1 cellular context compared by ENCODE assay signal in the genomic region with DNA sequence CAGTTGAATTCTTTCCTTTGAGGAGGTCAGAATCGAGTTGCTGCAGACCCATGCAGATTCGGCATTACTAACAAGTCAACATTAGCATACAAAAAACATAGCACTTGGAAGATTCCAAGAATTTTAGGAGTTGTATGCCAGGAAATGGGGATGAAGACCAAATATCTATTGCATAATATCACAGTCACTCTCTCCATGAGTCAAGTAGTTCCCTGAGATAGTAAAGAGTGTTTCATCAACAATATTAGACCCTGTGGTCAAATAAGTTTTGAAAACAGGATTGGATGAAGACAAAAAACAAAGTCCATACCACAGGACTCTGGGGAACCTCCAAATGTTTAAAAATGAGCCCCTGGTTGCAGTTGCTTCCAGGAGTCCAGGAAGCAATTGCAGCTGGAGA.
TF ChIP-seq lines count a peak whose summit lies in the region.

No MANE protein-coding gene starts in this region.

TF ChIP-seq in SK-N-SH treated with all-trans-retinoic acid at 6 μM for 48 hours, 23 proteins besides CTCF, POLR2A, EP300 and RAD21 (continued from another document):
- TF ChIP-seq, protein P1, sequence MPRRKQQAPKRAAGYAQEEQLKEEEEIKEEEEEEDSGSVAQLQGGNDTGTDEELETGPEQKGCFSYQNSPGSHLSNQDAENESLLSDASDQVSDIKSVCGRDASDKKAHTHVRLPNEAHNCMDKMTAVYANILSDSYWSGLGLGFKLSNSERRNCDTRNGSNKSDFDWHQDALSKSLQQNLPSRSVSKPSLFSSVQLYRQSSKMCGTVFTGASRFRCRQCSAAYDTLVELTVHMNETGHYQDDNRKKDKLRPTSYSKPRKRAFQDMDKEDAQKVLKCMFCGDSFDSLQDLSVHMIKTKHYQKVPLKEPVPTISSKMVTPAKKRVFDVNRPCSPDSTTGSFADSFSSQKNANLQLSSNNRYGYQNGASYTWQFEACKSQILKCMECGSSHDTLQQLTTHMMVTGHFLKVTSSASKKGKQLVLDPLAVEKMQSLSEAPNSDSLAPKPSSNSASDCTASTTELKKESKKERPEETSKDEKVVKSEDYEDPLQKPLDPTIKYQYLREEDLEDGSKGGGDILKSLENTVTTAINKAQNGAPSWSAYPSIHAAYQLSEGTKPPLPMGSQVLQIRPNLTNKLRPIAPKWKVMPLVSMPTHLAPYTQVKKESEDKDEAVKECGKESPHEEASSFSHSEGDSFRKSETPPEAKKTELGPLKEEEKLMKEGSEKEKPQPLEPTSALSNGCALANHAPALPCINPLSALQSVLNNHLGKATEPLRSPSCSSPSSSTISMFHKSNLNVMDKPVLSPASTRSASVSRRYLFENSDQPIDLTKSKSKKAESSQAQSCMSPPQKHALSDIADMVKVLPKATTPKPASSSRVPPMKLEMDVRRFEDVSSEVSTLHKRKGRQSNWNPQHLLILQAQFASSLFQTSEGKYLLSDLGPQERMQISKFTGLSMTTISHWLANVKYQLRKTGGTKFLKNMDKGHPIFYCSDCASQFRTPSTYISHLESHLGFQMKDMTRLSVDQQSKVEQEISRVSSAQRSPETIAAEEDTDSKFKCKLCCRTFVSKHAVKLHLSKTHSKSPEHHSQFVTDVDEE (CRISPR knock-in tag; IDR thresholded peaks at IDR 0.05) = no peak
- TF ChIP-seq GLIS3 (CRISPR knock-in tag; IDR thresholded peaks at IDR 0.05) = no peak
- TF ChIP-seq, protein P2, sequence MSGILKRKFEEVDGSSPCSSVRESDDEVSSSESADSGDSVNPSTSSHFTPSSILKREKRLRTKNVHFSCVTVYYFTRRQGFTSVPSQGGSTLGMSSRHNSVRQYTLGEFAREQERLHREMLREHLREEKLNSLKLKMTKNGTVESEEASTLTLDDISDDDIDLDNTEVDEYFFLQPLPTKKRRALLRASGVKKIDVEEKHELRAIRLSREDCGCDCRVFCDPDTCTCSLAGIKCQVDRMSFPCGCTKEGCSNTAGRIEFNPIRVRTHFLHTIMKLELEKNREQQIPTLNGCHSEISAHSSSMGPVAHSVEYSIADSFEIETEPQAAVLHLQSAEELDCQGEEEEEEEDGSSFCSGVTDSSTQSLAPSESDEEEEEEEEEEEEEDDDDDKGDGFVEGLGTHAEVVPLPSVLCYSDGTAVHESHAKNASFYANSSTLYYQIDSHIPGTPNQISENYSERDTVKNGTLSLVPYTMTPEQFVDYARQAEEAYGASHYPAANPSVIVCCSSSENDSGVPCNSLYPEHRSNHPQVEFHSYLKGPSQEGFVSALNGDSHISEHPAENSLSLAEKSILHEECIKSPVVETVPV (CRISPR knock-in tag; IDR thresholded peaks at IDR 0.05) = no peak
- no peak for TF ChIP-seq ZC3H10 (CRISPR knock-in tag; IDR thresholded peaks at IDR 0.05)
- TF ChIP-seq TOX (CRISPR knock-in tag; IDR thresholded peaks at IDR 0.05; ENCODE audit: borderline replicate concordance) = no peak
- TF ChIP-seq, protein P3, sequence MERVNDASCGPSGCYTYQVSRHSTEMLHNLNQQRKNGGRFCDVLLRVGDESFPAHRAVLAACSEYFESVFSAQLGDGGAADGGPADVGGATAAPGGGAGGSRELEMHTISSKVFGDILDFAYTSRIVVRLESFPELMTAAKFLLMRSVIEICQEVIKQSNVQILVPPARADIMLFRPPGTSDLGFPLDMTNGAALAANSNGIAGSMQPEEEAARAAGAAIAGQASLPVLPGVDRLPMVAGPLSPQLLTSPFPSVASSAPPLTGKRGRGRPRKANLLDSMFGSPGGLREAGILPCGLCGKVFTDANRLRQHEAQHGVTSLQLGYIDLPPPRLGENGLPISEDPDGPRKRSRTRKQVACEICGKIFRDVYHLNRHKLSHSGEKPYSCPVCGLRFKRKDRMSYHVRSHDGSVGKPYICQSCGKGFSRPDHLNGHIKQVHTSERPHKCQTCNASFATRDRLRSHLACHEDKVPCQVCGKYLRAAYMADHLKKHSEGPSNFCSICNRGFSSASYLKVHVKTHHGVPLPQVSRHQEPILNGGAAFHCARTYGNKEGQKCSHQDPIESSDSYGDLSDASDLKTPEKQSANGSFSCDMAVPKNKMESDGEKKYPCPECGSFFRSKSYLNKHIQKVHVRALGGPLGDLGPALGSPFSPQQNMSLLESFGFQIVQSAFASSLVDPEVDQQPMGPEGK (CRISPR knock-in tag; IDR thresholded peaks at IDR 0.05; ENCODE audit: borderline replicate concordance) = no peak
- no peak for TF ChIP-seq ARNTL (CRISPR knock-in tag; IDR thresholded peaks at IDR 0.05; ENCODE audit: borderline replicate concordance, low read depth)
- no peak for TF ChIP-seq ISL1 (CRISPR knock-in tag; IDR thresholded peaks at IDR 0.05)
- TF ChIP-seq, protein P4, sequence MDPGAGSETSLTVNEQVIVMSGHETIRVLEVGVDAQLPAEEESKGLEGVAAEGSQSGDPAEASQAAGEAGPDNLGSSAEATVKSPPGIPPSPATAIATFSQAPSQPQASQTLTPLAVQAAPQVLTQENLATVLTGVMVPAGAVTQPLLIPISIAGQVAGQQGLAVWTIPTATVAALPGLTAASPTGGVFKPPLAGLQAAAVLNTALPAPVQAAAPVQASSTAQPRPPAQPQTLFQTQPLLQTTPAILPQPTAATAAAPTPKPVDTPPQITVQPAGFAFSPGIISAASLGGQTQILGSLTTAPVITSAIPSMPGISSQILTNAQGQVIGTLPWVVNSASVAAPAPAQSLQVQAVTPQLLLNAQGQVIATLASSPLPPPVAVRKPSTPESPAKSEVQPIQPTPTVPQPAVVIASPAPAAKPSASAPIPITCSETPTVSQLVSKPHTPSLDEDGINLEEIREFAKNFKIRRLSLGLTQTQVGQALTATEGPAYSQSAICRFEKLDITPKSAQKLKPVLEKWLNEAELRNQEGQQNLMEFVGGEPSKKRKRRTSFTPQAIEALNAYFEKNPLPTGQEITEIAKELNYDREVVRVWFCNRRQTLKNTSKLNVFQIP (CRISPR knock-in tag; IDR thresholded peaks at IDR 0.05; ENCODE audit: borderline replicate concordance, low read depth) = no peak
- no peak for TF ChIP-seq BACH2 (CRISPR knock-in tag; IDR thresholded peaks at IDR 0.05; ENCODE audit: borderline replicate concordance)
- no peak for TF ChIP-seq CSDC2 (CRISPR knock-in tag; IDR thresholded peaks at IDR 0.05)
- no peak for TF ChIP-seq OSR1 (CRISPR knock-in tag; IDR thresholded peaks at IDR 0.05)
- TF ChIP-seq ESRRG (CRISPR knock-in tag; IDR thresholded peaks at IDR 0.05) = no peak
- no peak for TF ChIP-seq ZNF8 (CRISPR knock-in tag; IDR thresholded peaks at IDR 0.05)
